Comparison of ENCODE assay signal across 8 cellular contexts in the genomic region with DNA sequence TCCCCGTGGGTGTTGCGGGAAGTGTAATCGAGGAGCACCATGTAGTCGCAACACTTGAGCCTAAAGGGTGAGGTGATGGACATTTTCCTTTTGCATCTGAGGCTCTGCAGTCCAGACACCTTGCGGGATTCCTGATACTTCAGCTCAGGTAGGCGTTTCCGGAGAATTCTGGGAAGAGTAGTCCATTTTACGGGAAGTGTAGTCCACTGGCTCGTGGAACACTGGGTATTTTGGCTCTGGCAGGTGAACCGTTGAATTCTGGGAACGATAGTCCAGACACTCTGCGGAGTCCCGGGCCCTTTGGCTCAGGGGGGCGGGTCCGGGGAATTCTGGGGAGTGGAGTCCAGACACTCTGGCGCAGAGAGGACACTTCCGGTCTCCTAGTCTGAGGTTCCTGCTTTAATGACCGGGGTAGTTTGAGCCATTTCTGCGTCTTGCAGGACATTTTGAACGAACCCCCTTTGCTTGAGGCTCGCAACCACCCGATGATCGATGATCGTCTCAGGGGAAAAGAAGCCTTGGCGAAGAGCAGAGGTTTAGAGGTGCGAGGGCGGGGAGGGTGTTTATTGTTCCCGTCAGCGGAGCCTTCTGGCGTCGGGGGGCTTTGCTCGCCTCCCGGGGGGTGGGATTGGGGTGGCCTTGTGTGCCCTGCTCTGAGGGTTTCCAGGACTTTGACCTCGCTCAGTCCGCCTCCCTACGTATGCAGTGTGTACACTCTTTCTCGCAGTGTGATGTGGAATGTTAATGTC. TPM values are rescaled to one million over a fixed set of nuclear protein-coding genes. Genes with fewer than 3 reads are reported as not detected.
A peak's percentile ranks its signal among the peaks of the same experiment; 100 is the strongest.
DNase-seq lines count a peak whose midpoint lies in the region; ATAC-seq, FAIRE-seq and TF ChIP-seq lines count a peak whose summit lies in the region.

Gene ZNF223 (plus strand): TSS at position 383 of the 749 bp plus-strand sequence. CDS start 3,141 bp downstream, outside the sequence.

- DNase-seq in DMS 273 (lab: John Stamatoyannopoulos, UW; ENCODE audit: unreplicated experiment) (peak; percentile 96), NCI-H446 (lab: John Stamatoyannopoulos, UW) (peak; percentile 89 to 96), coronary artery (ENCODE audit: low spot score) (peak; percentile 98), kidney (peak; percentile 97), spleen (peak; percentile 94)
- peak; percentile 63 for DNase-seq in activated CD4-positive, alpha-beta T cell treated with anti-CD3 and anti-CD28 coated beads, Interleukin-2, amount 10 ng/mL, durations not matched to agents 24 days and 14 days

- H3K27me3 ChIP-seq in spleen (replicated peaks in 1 of 7) = peaks cover 0 to 8% (median 0%) of the 10 kb centered on the region in 7 donors

- peaks cover 63% of the 10 kb centered on the region for H3K9me3 Mint-ChIP-seq in activated CD4-positive, alpha-beta T cell treated with anti-CD3 and anti-CD28 coated beads, Interleukin-2, amount 10 ng/mL, durations not matched to agents 24 days and 14 days

- H3K9ac ChIP-seq in kidney (ENCODE audit: low read length in 2 of 2) = peak within 1 kb of the TSS; percentile 89 to 90

- TF ChIP-seq POLR2A in spleen (IDR thresholded peaks at IDR 0.05) = no peak

- no peak for TF ChIP-seq CTCF in coronary artery (IDR thresholded peaks at IDR 0.05)
- no peak for TF ChIP-seq CTCF in kidney (IDR thresholded peaks at IDR 0.05; ENCODE audit: borderline replicate concordance, extremely low read depth, insufficient read depth)
- no peak for TF ChIP-seq CTCF in spleen (IDR thresholded peaks at IDR 0.05 in 8 of 11, conservative IDR thresholded peaks at IDR 0.05 in 3 of 11)

- 0 to 4% (median 4%) methylated on average over 35 to 37 of the region's 37 CpGs for whole genome bisulfite sequencing in spleen, 5 donors

- intact Hi-C loops in activated CD4-positive, alpha-beta T cell treated with anti-CD3 and anti-CD28 coated beads, Interleukin-2, amount 10 ng/mL, durations not matched to agents 24 days and 14 days (cut with micrococcal nuclease) = no loop called here
- intact Hi-C loops in kidney (cut with DNase I) = no loop called here
- intact Hi-C loops in spleen (cut with DNase I; ENCODE audit: low total_unique reads) = no loop called here

- peaks cover 3% of the 10 kb centered on the region for H3K4me1 Mint-ChIP-seq in activated CD4-positive, alpha-beta T cell treated with anti-CD3 and anti-CD28 coated beads, Interleukin-2, amount 10 ng/mL, durations not matched to agents 24 days and 14 days

- H3K36me3 Mint-ChIP-seq in activated CD4-positive, alpha-beta T cell treated with anti-CD3 and anti-CD28 coated beads, Interleukin-2, amount 10 ng/mL, durations not matched to agents 24 days and 14 days (ENCODE audit: low read depth) = peaks cover 8% of the 10 kb centered on the region

- H3K9me3 ChIP-seq in kidney (ENCODE audit: control insufficient read depth in 1 of 2, low read length in 2 of 2) = peaks cover 0 to 6% of the 10 kb centered on the region in 2 donors
- peaks cover 0 to 34% (median 14%) of the 10 kb centered on the region in 8 donors for H3K9me3 ChIP-seq in spleen

- no peak within 1 kb of the TSS for H3K27ac Mint-ChIP-seq in activated CD4-positive, alpha-beta T cell treated with anti-CD3 and anti-CD28 coated beads, Interleukin-2, amount 10 ng/mL, durations not matched to agents 24 days and 14 days

- H3K4me1 ChIP-seq in kidney (ENCODE audit: control insufficient read depth in 1 of 2, insufficient read depth in 1 of 2, low read depth in 1 of 2, low read length in 2 of 2) (peaks cover 7 to 11% of the 10 kb centered on the region in 2 donors), spleen (peaks cover 7 to 26% (median 17%) of the 10 kb centered on the region in 6 donors)

- FAIRE-seq in kidney (lab: Jason Lieb, UNC) = peak; percentile 85

- H3K4me3 ChIP-seq in coronary artery (peak within 1 kb of the TSS; percentile 89), kidney (ENCODE audit: low read length in 2 of 2) (peak within 1 kb of the TSS; percentile 97 to 99), spleen (peak within 1 kb of the TSS; percentile 52 to 82 (median 66))

- no peaks in the 10 kb centered on the region for H3K27me3 Mint-ChIP-seq in activated CD4-positive, alpha-beta T cell treated with anti-CD3 and anti-CD28 coated beads, Interleukin-2, amount 10 ng/mL, durations not matched to agents 24 days and 14 days

- ATAC-seq in HG02678 (IDR thresholded peaks at IDR 0.05; ENCODE audit: unreplicated experiment) (peak; percentile 74), GM21526 (IDR thresholded peaks at IDR 0.05; ENCODE audit: low FRiP score, unreplicated experiment) (no peak)

- H3K36me3 ChIP-seq in kidney (ENCODE audit: control insufficient read depth in 1 of 2, insufficient read depth in 2 of 2, low read length in 2 of 2) = peaks cover 0 to 3% of the 10 kb centered on the region in 2 donors
- peaks cover 0 to 21% (median 13%) of the 10 kb centered on the region in 6 donors for H3K36me3 ChIP-seq in spleen

- peak within 1 kb of the TSS; percentile 79 for H3K4me3 Mint-ChIP-seq in activated CD4-positive, alpha-beta T cell treated with anti-CD3 and anti-CD28 coated beads, Interleukin-2, amount 10 ng/mL, durations not matched to agents 24 days and 14 days

- H3K27ac ChIP-seq in coronary artery = peak within 1 kb of the TSS; percentile 60 to 79
- peak within 1 kb of the TSS; percentile 59 to 64 for H3K27ac ChIP-seq in kidney (ENCODE audit: low read depth in 2 of 2, low read length in 2 of 2)
- peak within 1 kb of the TSS; percentile 54 to 82 (median 70) for H3K27ac ChIP-seq in spleen

RNA-seq across cellular contexts. Expression of gene ZNF223, which starts in this region (rescaled TPM):
- 0.40 TPM in 1 of 2 replicates, not detected in the other for total RNA-seq in activated CD4-positive, alpha-beta T cell treated with anti-CD3 and anti-CD28 coated beads, Interleukin-2, amount 10 ng/mL, durations not matched to agents 24 days and 14 days
- 9.3 TPM for total RNA-seq in kidney
- 2.5 TPM for polyA plus RNA-seq in kidney (ENCODE audit: insufficient read depth, low read depth, low replicate concordance)
- 1 to 10 TPM; 3.7 to 9.9 (median 6.3) TPM for total RNA-seq in spleen
- polyA plus RNA-seq in spleen = 1 to 10 TPM; 2.7 to 2.9 (median 2.9) TPM

Comparison
In these comparisons a context has a peak if more than half of its experiments do, and no peak if none do; other contexts are left out.
1. Peak in DNase-seq in activated CD4-positive, alpha-beta T cell treated with anti-CD3 and anti-CD28 coated beads, Interleukin-2, amount 10 ng/mL, durations not matched to agents 24 days and 14 days; RNA of the gene not detected or under 1 TPM.